In genomic region chr6:85460154-85460950, GRCh38 we compare ENCODE assay signal across 8 cellular contexts. TPM values are rescaled to one million over a fixed set of nuclear protein-coding genes. Genes with fewer than 3 reads are reported as not detected.
DNase-seq lines count a peak whose midpoint lies in the region; ATAC-seq and TF ChIP-seq lines count a peak whose summit lies in the region.

No MANE protein-coding gene starts in this region.

- H3K9ac ChIP-seq in liver (ENCODE audit: low read depth in 1 of 2, low read length in 2 of 2), result no peak overlapping the region

- TF ChIP-seq POLR2A in heart left ventricle (IDR thresholded peaks at IDR 0.05) (no peak), uterus (IDR thresholded peaks at IDR 0.05) (no peak)

- POLR2A ChIA-PET in WTC11 (lab: Charles Lee), result no interaction called here

- H3K9me3 ChIP-seq in heart left ventricle, result no peaks in the 10 kb centered on the region
- H3K9me3 ChIP-seq in liver (ENCODE audit: control insufficient read depth in 4 of 4, low read length in 3 of 4), result no peaks in the 10 kb centered on the region
- H3K9me3 ChIP-seq in uterus, result no peaks in the 10 kb centered on the region

- CTCF ChIA-PET in WTC11 (lab: Charles Lee), result interaction anchor here (0.6 to 3.4 kb wide), 2 partner anchors 22 kb away, joined by 3 to 19 read pairs; no protein-coding TSS in a partner anchor

- H3K27ac Mint-ChIP-seq in WTC11, result no peak overlapping the region

- intact Hi-C loops in heart left ventricle (cut with DNase I), result no loop called here
- intact Hi-C loops in Right ventricle myocardium superior (cut with DNase I), result no loop called here
- intact Hi-C loops in uterus (cut with DNase I; ENCODE audit: low total_unique reads), result no loop called here

- peaks cover 2% of the 10 kb centered on the region; the same call in 1 of the 2 replicates for H3K27me3 Mint-ChIP-seq in WTC11 (ENCODE audit: low read depth)

- H3K4me1 ChIP-seq in heart left ventricle (peaks cover 0 to 58% (median 22%) of the 10 kb centered on the region in 12 donors), liver (ENCODE audit: control insufficient read depth in 4 of 4, insufficient read depth in 4 of 4, low read length in 3 of 4) (peaks cover 12 to 64% (median 42%) of the 10 kb centered on the region in 4 donors), uterus (peaks cover 25 to 44% of the 10 kb centered on the region in 2 donors)

- WGBS in heart left ventricle, 4 donors, result 49 to 55% (median 52%) methylated on average over 5 of the region's 5 CpGs
- WGBS in liver, result 45% methylated on average over 5 of the region's 5 CpGs

- no peak overlapping the region for H3K4me3 ChIP-seq in heart left ventricle
- H3K4me3 ChIP-seq in liver (ENCODE audit: low read depth in 1 of 3, low read length in 3 of 3), result no peak overlapping the region
- H3K4me3 ChIP-seq in uterus, result no peak overlapping the region

- no peaks in the 10 kb centered on the region for H3K36me3 ChIP-seq in heart left ventricle
- no peaks in the 10 kb centered on the region for H3K36me3 ChIP-seq in liver (ENCODE audit: control insufficient read depth in 4 of 4, insufficient read depth in 3 of 4, low read depth in 1 of 4, low read length in 3 of 4)
- H3K36me3 ChIP-seq in uterus, result no peaks in the 10 kb centered on the region

- ATAC-seq in heart left ventricle (peak in 3 of 4 donors; percentile 30 to 58 (median 47)), Right ventricle myocardium superior (ENCODE audit: poor library complexity) (no peak), WTC11 (peak; percentile 18), HG03045 (IDR thresholded peaks at IDR 0.05; ENCODE audit: unreplicated experiment) (no peak), HG03571 (IDR thresholded peaks at IDR 0.05; ENCODE audit: unreplicated experiment) (no peak)

- DNase-seq in heart left ventricle (no peak), Right ventricle myocardium superior (no peak), WTC11 (ENCODE audit: low spot score) (no peak), uterus (no peak), HuH-7 (ENCODE audit: low spot score) (no peak)

- H3K9me3 Mint-ChIP-seq in WTC11, result no peaks in the 10 kb centered on the region

- TF ChIP-seq CTCF in heart left ventricle (IDR thresholded peaks at IDR 0.05), result no peak
- no peak for TF ChIP-seq CTCF in WTC11 (IDR thresholded peaks at IDR 0.05)
- no peak for TF ChIP-seq CTCF in liver (IDR thresholded peaks at IDR 0.05; ENCODE audit: low read depth, low read length, missing input control)
- no peak for TF ChIP-seq CTCF in uterus (IDR thresholded peaks at IDR 0.05)

- H3K4me1 Mint-ChIP-seq in WTC11, result peaks cover 30% of the 10 kb centered on the region

- no peaks in the 10 kb centered on the region for H3K27me3 ChIP-seq in heart left ventricle
- H3K27me3 ChIP-seq in liver (ENCODE audit: control insufficient read depth in 4 of 4, insufficient read depth in 4 of 4, low read length in 3 of 4), result no peaks in the 10 kb centered on the region
- no peaks in the 10 kb centered on the region for H3K27me3 ChIP-seq in uterus

- H3K27ac ChIP-seq in heart left ventricle (peak overlapping the region in 9 of 12 donors; percentile 20 to 73 (median 60)), liver (ENCODE audit: low read depth in 1 of 2, low read length in 2 of 2) (peak overlapping the region; percentile 69 to 75), uterus (peak overlapping the region; percentile 80 to 85)

- no peak overlapping the region for H3K4me3 Mint-ChIP-seq in WTC11

- H3K36me3 Mint-ChIP-seq in WTC11, result no peaks in the 10 kb centered on the region

- no peak for TF ChIP-seq RAD21 in liver (IDR thresholded peaks at IDR 0.05)

TF ChIP-seq in WTC11, 78 proteins besides CTCF, POLR2A, EP300 and RAD21 (continues in another document):
- TF ChIP-seq PRRX2 (CRISPR knock-in tag; IDR thresholded peaks at IDR 0.05) (no peak), TCF7 (CRISPR knock-in tag; IDR thresholded peaks at IDR 0.05; ENCODE audit: low read depth) (no peak), E2F5 (CRISPR knock-in tag; IDR thresholded peaks at IDR 0.05) (no peak), ZNF425 (CRISPR knock-in tag; conservative IDR thresholded peaks at IDR 0.05) (no peak), NR3C1 (CRISPR knock-in tag; conservative IDR thresholded peaks at IDR 0.05; ENCODE audit: low read depth) (no peak), E2F4 (CRISPR knock-in tag; IDR thresholded peaks at IDR 0.05; ENCODE audit: borderline replicate concordance, low read depth) (no peak)

TF ChIP-seq in liver, 16 proteins besides CTCF, POLR2A, EP300 and RAD21:
- no peak for TF ChIP-seq JUND (IDR thresholded peaks at IDR 0.05)
- peak; percentile 97 for TF ChIP-seq NR2F2 (IDR thresholded peaks at IDR 0.05)
- peak; percentile 8 to 45 for TF ChIP-seq RXRA (IDR thresholded peaks at IDR 0.05)

RNA-seq across cellular contexts. Expression of gene NT5E, which starts 10.5 kb away (rescaled TPM):
- total RNA-seq in heart left ventricle, result 10 to 100 TPM in 1 of 9 donors, 1 to 10 TPM in 8; 1.8 to 11.0 (median 4.8) TPM
- polyA plus RNA-seq in heart left ventricle, result 1 to 10 TPM in 1 of 2 donors, under 1 TPM in 1; 0.88 to 1.5 TPM
- total RNA-seq in Right ventricle myocardium superior, result 4.2 TPM
- total RNA-seq in WTC11 (2021), result 0.62 to 0.94 TPM (median 0.81 TPM) in 3 replicates
- total RNA-seq in liver, result 10 to 100 TPM; 43.1 to 51.5 TPM
- 10 to 100 TPM; 13.5 to 25.1 TPM for polyA plus RNA-seq in liver
- total RNA-seq in uterus, result 100 to 1,000 TPM in 1 of 4 donors, 10 to 100 TPM in 3; 23.5 to 136 (median 65.4) TPM

Comparison
In these comparisons a context has a peak if more than half of its experiments do, and no peak if none do; other contexts are left out.
1. ATAC-seq: peak in heart left ventricle (3 of 4) and WTC11 (single experiment); none in Right ventricle myocardium superior (single experiment), HG03045 (single experiment) and HG03571 (single experiment).
2. Peak in every context shown above with its lines, with median percentiles within 50 percentile points of each other: H3K27ac ChIP-seq.